In genomic region chr1:240771450-240771849, GRCh38 we compare ENCODE assay signal across 22 cellular contexts.
"Had no signal": no experiment of that assay in that cellular context is flagged by ENCODE, and none has a peak within 500 bp of the region (broad histone marks: within the 10 kb centered on the region; RNA-seq: fewer than 3 reads in every experiment).

No MANE protein-coding gene starts in this region.

- H3K9me3 ChIP-seq: esophagus muscularis mucosa, gastroesophageal sphincter, heart right ventricle, left lung, lower lobe of right lung had no signal

- H3K27ac ChIP-seq: coronary artery, esophagus muscularis mucosa, foreskin keratinocyte, gastroesophageal sphincter, heart right ventricle, left lung, lower lobe of right lung had no signal

- H3K4me1 ChIP-seq: esophagus muscularis mucosa, foreskin keratinocyte, gastroesophageal sphincter, heart right ventricle, left lung, lower lobe of right lung had no signal

- H3K4me1 Mint-ChIP-seq: memory B cell had no signal

- H3K27me3 ChIP-seq: dorsolateral prefrontal cortex, esophagus muscularis mucosa, foreskin keratinocyte had no signal

- H3K27ac Mint-ChIP-seq: memory B cell had no signal

- H3K36me3 Mint-ChIP-seq: memory B cell had no signal

- H3K4me3 Mint-ChIP-seq: memory B cell had no signal

- H3K36me3 ChIP-seq: esophagus muscularis mucosa, gastroesophageal sphincter, heart right ventricle, left lung, lower lobe of right lung had no signal

- ATAC-seq: foreskin keratinocyte, gastroesophageal sphincter, heart right ventricle, left cardiac atrium, left lung, left ventricle myocardium superior, lower lobe of right lung had no signal

- FAIRE-seq: colon, endothelial cell of umbilical vein, frontal cortex, islet of Langerhans, keratinocyte had no signal

- H3K4me3 ChIP-seq: coronary artery, dorsolateral prefrontal cortex, esophagus muscularis mucosa, gastroesophageal sphincter, heart right ventricle, left lung, lower lobe of right lung had no signal

- DNase-seq: dermis blood vessel endothelial cell; dorsolateral prefrontal cortex; effector CD4-positive, alpha-beta T cell; effector memory CD4-positive, alpha-beta T cell; foreskin keratinocyte; head of caudate nucleus; heart right ventricle; left cardiac atrium; left lung; left ventricle myocardium superior; lower lobe of right lung; mesendoderm; midbrain had no signal
